In the genomic region with DNA sequence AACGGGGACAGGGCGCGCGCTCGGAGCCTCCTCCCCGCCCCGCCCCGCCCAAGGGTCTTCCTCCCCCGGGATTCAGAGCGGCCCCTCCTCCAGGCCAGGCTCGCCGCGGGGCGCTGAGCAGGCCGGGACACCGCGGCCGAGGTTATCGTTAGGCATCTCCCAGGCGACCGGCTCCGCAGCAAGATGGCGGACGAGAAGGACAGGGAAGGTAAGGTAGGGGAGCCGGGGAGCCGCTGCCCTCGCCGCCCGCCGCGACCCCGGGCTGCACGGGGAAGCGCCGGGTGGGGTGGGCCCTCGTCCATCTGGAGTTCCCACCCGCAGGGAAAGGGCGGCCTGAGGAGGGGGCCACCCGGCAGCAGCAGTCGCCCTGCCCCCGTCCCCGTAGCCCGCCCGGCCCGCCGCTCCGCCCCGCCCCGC, we compare ENCODE assay signal across 8 cellular contexts.
DNase-seq lines count a peak whose midpoint lies in the region; TF ChIP-seq lines count a peak whose summit lies in the region.

No MANE protein-coding gene starts in this region.

- 0 to 1% (median 1%) methylated on average over 5 to 38 of the region's 49 CpGs; no CpG with 5 or more reads in 1 of the 4 donors for WGBS in adrenal gland, 4 donors
- WGBS in smooth muscle cell (ENCODE audit: low lambda C conversion rate): 0% methylated on average over 2 of the region's 49 CpGs

- no peak for TF ChIP-seq POLR2A in adrenal gland (IDR thresholded peaks at IDR 0.05)

- H3F3A ChIP-seq in Loucy (ENCODE audit: low read depth): no peaks in the 10 kb centered on the region
- H3F3A ChIP-seq in smooth muscle cell (ENCODE audit: low read depth): peaks cover 9% of the 10 kb centered on the region

- H3K27me3 ChIP-seq in Loucy (ENCODE audit: insufficient read depth, low read length, poor library complexity, severe bottlenecking): no peaks in the 10 kb centered on the region
- no peaks in the 10 kb centered on the region for H3K27me3 ChIP-seq in adrenal gland
- H3K27me3 ChIP-seq in smooth muscle cell (ENCODE audit: low read depth): no peaks in the 10 kb centered on the region

- peak overlapping the region; percentile 74 for H2AFZ ChIP-seq in Loucy (ENCODE audit: low read length)
- H2AFZ ChIP-seq in smooth muscle cell (ENCODE audit: low read depth): no peak overlapping the region

- H3K4me2 ChIP-seq in Loucy (ENCODE audit: low read depth, low read length, poor library complexity, severe bottlenecking) (peak overlapping the region; percentile 65), smooth muscle cell (peak overlapping the region; percentile 82)

- TF ChIP-seq CTCF in GM12864 (IDR thresholded peaks at IDR 0.05; ENCODE audit: low read depth, low read length, missing control alignments) (no peak), Loucy (conservative IDR thresholded peaks at IDR 0.05; ENCODE audit: low read length) (no peak), adrenal gland (IDR thresholded peaks at IDR 0.05) (no peak), smooth muscle cell (IDR thresholded peaks at IDR 0.05; ENCODE audit: borderline replicate concordance, insufficient read depth, poor library complexity, severe bottlenecking) (no peak)

- no peaks in the 10 kb centered on the region for H3K9me3 ChIP-seq in Loucy (ENCODE audit: insufficient read depth, low read depth, low read length)
- no peaks in the 10 kb centered on the region for H3K9me3 ChIP-seq in adrenal gland (replicated peaks in 1 of 3)
- no peaks in the 10 kb centered on the region for H3K9me3 ChIP-seq in iPS-18c (ENCODE audit: control insufficient read depth, insufficient read depth, low read length)
- no peaks in the 10 kb centered on the region for H3K9me3 ChIP-seq in smooth muscle cell (replicated peaks; ENCODE audit: low read depth)

- intact Hi-C loops in adrenal gland (cut with DNase I): loop anchor here (5.0 to 10.0 kb wide), 2 partner anchors 72 to 105 kb away; partner anchors contain the start of gene HNRNPU (in 1 of the 2)

- H3K36me3 ChIP-seq in Loucy (ENCODE audit: insufficient read depth, low read length): no peaks in the 10 kb centered on the region
- H3K36me3 ChIP-seq in adrenal gland (replicated peaks in 1 of 2): no peaks in the 10 kb centered on the region
- no peaks in the 10 kb centered on the region for H3K36me3 ChIP-seq in smooth muscle cell (ENCODE audit: low read depth)

- H3K4me1 ChIP-seq in Loucy (ENCODE audit: insufficient read depth, low read length, poor library complexity, severe bottlenecking) (peaks cover 20% of the 10 kb centered on the region), adrenal gland (replicated peaks in 1 of 2) (peaks cover 11 to 19% of the 10 kb centered on the region in 2 donors), smooth muscle cell (ENCODE audit: low read depth) (peaks cover 14% of the 10 kb centered on the region)

- H3K4me3 ChIP-seq in GM12864 (ENCODE audit: low read depth, low read length) (peak overlapping the region; percentile 66), Loucy (ENCODE audit: low read length, poor library complexity, severe bottlenecking) (peak overlapping the region; percentile 84), adrenal gland (peak overlapping the region; percentile 67 to 93 (median 78)), iPS-18c (ENCODE audit: insufficient read depth, low read depth, low read length) (peak overlapping the region; percentile 59; the same call in 1 of the 2 replicates), smooth muscle cell (peak overlapping the region; percentile 64)

- peaks cover 14% of the 10 kb centered on the region for H3K79me2 ChIP-seq in Loucy (ENCODE audit: insufficient read depth, low read length)
- H3K79me2 ChIP-seq in smooth muscle cell (ENCODE audit: low read depth): peaks cover 27% of the 10 kb centered on the region

- peak overlapping the region; percentile 94 for H3K9ac ChIP-seq in Loucy (ENCODE audit: low read depth, low read length, poor library complexity, severe bottlenecking)
- H3K9ac ChIP-seq in smooth muscle cell (ENCODE audit: low read depth): peak overlapping the region; percentile 98

- peak overlapping the region; percentile 98 to 100 (median 99) for H3K27ac ChIP-seq in adrenal gland
- H3K27ac ChIP-seq in smooth muscle cell (ENCODE audit: low read depth): peak overlapping the region; percentile 100

- H4K20me1 ChIP-seq in Loucy (ENCODE audit: insufficient read depth, low read length, poor library complexity, severe bottlenecking) (no peaks in the 10 kb centered on the region), smooth muscle cell (ENCODE audit: low read depth) (no peaks in the 10 kb centered on the region)

- H3K9me2 ChIP-seq in Loucy (replicated peaks; ENCODE audit: low read depth, low read length): no peaks in the 10 kb centered on the region

- DNase-seq in GM12864 (ENCODE audit: low read depth) (no peak), HCEC 1CT (peak; percentile 78), SHP77 (lab: John Stamatoyannopoulos, UW) (peak; percentile 85), adrenal gland (peak in 6 of 7 donors; percentile 77 to 87 (median 82)), smooth muscle cell (lab: John Stamatoyannopoulos, UW; ENCODE audit: unreplicated experiment) (peak; percentile 86), Ammon's horn (ENCODE audit: low spot score) (no peak)

Comparison
In these comparisons a context has a peak if more than half of its experiments do, and no peak if none do; other contexts are left out.
1. DNase-seq: peak in HCEC 1CT (single experiment), SHP77 (2 of 2), adrenal gland (6 of 7) and smooth muscle cell (single experiment); none in GM12864 (single experiment) and Ammon's horn (single experiment).
2. Peak in every context shown above with its lines, with median percentiles within 50 percentile points of each other: H3K4me3 ChIP-seq.